13 cellular contexts compared by ENCODE assay signal in the genomic region with DNA sequence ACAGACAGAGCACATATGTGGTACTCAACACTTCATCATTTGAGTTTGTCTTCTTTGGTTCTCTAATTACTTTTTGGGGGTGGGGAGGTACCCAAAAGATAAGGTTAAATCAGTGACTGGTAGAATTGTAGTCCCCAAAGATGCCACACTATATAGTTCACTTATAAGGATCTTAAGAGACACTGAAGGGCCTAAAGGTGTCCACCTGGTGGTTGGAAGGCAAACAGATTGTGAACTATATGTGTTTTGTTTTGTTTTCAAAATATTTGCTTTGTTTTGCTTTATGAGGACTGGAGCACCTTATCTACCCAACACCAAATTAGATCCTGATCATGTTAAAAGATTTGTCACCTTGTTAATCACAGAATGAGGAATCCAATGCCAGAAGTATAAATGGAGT.
DNase-seq lines count a peak whose midpoint lies in the region; ATAC-seq and TF ChIP-seq lines count a peak whose summit lies in the region.
"Had no signal": no experiment of that assay in that cellular context is flagged by ENCODE, and none has a peak within 500 bp of the region (broad histone marks: within the 10 kb centered on the region; RNA-seq: fewer than 3 reads in every experiment).

No MANE protein-coding gene starts in this region.

- no peak overlapping the region for H3K27ac ChIP-seq in 22Rv1

- POLR2A ChIA-PET in activated CD4-positive, alpha-beta memory T cell treated with anti-CD3 and anti-CD28 coated beads for 36 hours (lab: Charles Lee) = no interaction called here

- no peaks in the 10 kb centered on the region for H3K4me1 Mint-ChIP-seq in activated CD4-positive, alpha-beta memory T cell treated with anti-CD3 and anti-CD28 coated beads for 36 hours (ENCODE audit: low read depth)
- H3K4me1 Mint-ChIP-seq: memory B cell had no signal

- DNase-seq in NCI-H1105 treated with DMSO at 0.1 percent for 48 hours (lab: John Stamatoyannopoulos, UW) (peak; percentile 7), choroid plexus epithelial cell (ENCODE audit: low read depth) (peak; percentile 13), NCI-H2029 (lab: John Stamatoyannopoulos, UW) (no peak)
- DNase-seq in activated CD4-positive, alpha-beta memory T cell treated with anti-CD3 and anti-CD28 coated beads for 36 hours = no peak
- DNase-seq: C1 segment of cervical spinal cord; central memory CD4-positive, alpha-beta T cell; NCI-H1930 had no signal

- CTCF ChIA-PET in activated CD4-positive, alpha-beta memory T cell treated with anti-CD3 and anti-CD28 coated beads for 36 hours (lab: Charles Lee) = interaction anchor here (1.4 kb wide), 1 partner anchor 127 kb away, joined by 6 read pairs; no protein-coding TSS in a partner anchor

- ATAC-seq in GM21576 (IDR thresholded peaks at IDR 0.05; ENCODE audit: unreplicated experiment) = no peak
- no peak for ATAC-seq in activated CD4-positive, CD25-positive, alpha-beta regulatory T cell treated with anti-CD3 and anti-CD28 coated beads, Interleukin-2, amount 50 U/mL, for 24 hours

- intact Hi-C loops in activated CD4-positive, alpha-beta memory T cell treated with anti-CD3 and anti-CD28 coated beads for 36 hours (cut with micrococcal nuclease) = loop anchor here (2.0 kb wide), 1 partner anchor 127 kb away; no protein-coding TSS in a partner anchor

- no peaks in the 10 kb centered on the region for H3K27me3 Mint-ChIP-seq in activated CD4-positive, alpha-beta memory T cell treated with anti-CD3 and anti-CD28 coated beads for 36 hours
- H3K27me3 Mint-ChIP-seq: memory B cell had no signal

- H3K27ac Mint-ChIP-seq in activated CD4-positive, alpha-beta memory T cell treated with anti-CD3 and anti-CD28 coated beads for 36 hours = no peak overlapping the region
- H3K27ac Mint-ChIP-seq: memory B cell; T-helper 1 cell treated with Interleukin-12 subunit alpha and Interleukin-12 subunit beta and Interleukin-4 antibody, amounts not matched to agents 30 μg/mL and 1 μg/mL, for 36 hours had no signal

- H3K4me3 ChIP-seq in choroid plexus epithelial cell (ENCODE audit: low read depth, low read length) = no peak overlapping the region

- H3K36me3 Mint-ChIP-seq in activated CD4-positive, alpha-beta memory T cell treated with anti-CD3 and anti-CD28 coated beads for 36 hours = no peaks in the 10 kb centered on the region
- H3K36me3 Mint-ChIP-seq: memory B cell had no signal

- H3K4me3 Mint-ChIP-seq in activated CD4-positive, alpha-beta memory T cell treated with anti-CD3 and anti-CD28 coated beads for 36 hours = no peak overlapping the region
- H3K4me3 Mint-ChIP-seq: memory B cell; T-helper 1 cell treated with Interleukin-12 subunit alpha and Interleukin-12 subunit beta and Interleukin-4 antibody, amounts not matched to agents 30 μg/mL and 1 μg/mL, for 36 hours had no signal

- TF ChIP-seq CTCF in 22Rv1 (IDR thresholded peaks at IDR 0.05) = peak; percentile 63
- 0 out of 2 replicates have a peak, but pooled peaks have one; percentile 14 for TF ChIP-seq CTCF in GM12874 (IDR thresholded peaks at IDR 0.05; ENCODE audit: insufficient read depth, low read depth, low read length)
- TF ChIP-seq CTCF in choroid plexus epithelial cell (conservative IDR thresholded peaks at IDR 0.05; ENCODE audit: low read depth, low read length) = peak; percentile 44

- H3K9me3 Mint-ChIP-seq in activated CD4-positive, alpha-beta memory T cell treated with anti-CD3 and anti-CD28 coated beads for 36 hours = no peaks in the 10 kb centered on the region
- H3K9me3 Mint-ChIP-seq: memory B cell; T-helper 1 cell treated with Interleukin-12 subunit alpha and Interleukin-12 subunit beta and Interleukin-4 antibody, amounts not matched to agents 30 μg/mL and 1 μg/mL, for 36 hours had no signal

Comparison
In these comparisons a context has a peak if more than half of its experiments do, and no peak if none do; other contexts are left out.
1. DNase-seq: peak in NCI-H1105 treated with DMSO at 0.1 percent for 48 hours (single experiment) and choroid plexus epithelial cell (single experiment); none in NCI-H2029 (single experiment) and activated CD4-positive, alpha-beta memory T cell treated with anti-CD3 and anti-CD28 coated beads for 36 hours (single experiment).
2. Peak in every context shown above with its lines, with median percentiles within 50 percentile points of each other: CTCF ChIP-seq.